24 cellular contexts compared by ENCODE assay signal in genomic region chr13:42707596-42707995, GRCh38.
DNase-seq lines count a peak whose midpoint lies in the region; ATAC-seq, FAIRE-seq and TF ChIP-seq lines count a peak whose summit lies in the region.
"Had no signal": no experiment of that assay in that cellular context is flagged by ENCODE, and none has a peak within 500 bp of the region (broad histone marks: within the 10 kb centered on the region; RNA-seq: fewer than 3 reads in every experiment).

No MANE protein-coding gene starts in this region.

- no peak for ATAC-seq in GM18909 (IDR thresholded peaks at IDR 0.05; ENCODE audit: poor library complexity, unreplicated experiment)
- no peak for ATAC-seq in activated T-cell treated with anti-CD3 and anti-CD28 coated beads, Interleukin-2, amount 50 U/mL, for 4 hours
- ATAC-seq: gastrocnemius medialis; stimulated activated naive CD8-positive, alpha-beta T cell treated with anti-CD3 and anti-CD28 coated beads, Interleukin-15, Interleukin-2, amounts not matched to agents 100 U/mL and 50 U/mL, for 24 hours had no signal

- H3K4me2 ChIP-seq in GM23248 (ENCODE audit: unreplicated experiment) (no peak overlapping the region), astrocyte (ENCODE audit: low read length) (no peak overlapping the region)

- no peaks in the 10 kb centered on the region for H3K27me3 Mint-ChIP-seq in astrocyte (ENCODE audit: low read depth, unreplicated experiment)
- peaks cover 9% of the 10 kb centered on the region for H3K27me3 Mint-ChIP-seq in activated T-cell treated with anti-CD3 and anti-CD28 coated beads, Interleukin-2, amount 50 U/mL, for 4 hours (ENCODE audit: low read depth)
- H3K27me3 Mint-ChIP-seq: dendritic cell treated with granulocyte-macrophage colony-stimulating factor and Interleukin-4, amounts not matched to agents 40 ng/mL and 50 ng/mL, for 4 days; progenitor cell of endocrine pancreas had no signal

- DNase-seq in GM23248 (peak; percentile 53), astrocyte (ENCODE audit: low read depth) (peak; percentile 75), fibroblast of villous mesenchyme (ENCODE audit: low read depth) (peak; percentile 39), renal cortical epithelial cell (ENCODE audit: low read depth) (peak; percentile 29), SIG-M5 treated with dmso at 0.1 percent for 504 hours (lab: John Stamatoyannopoulos, UW; ENCODE audit: unreplicated experiment) (no peak)
- no peak for DNase-seq in activated T-cell treated with anti-CD3 and anti-CD28 coated beads, Interleukin-2, amount 50 U/mL, for 4 hours
- DNase-seq: activated CD4-positive, alpha-beta T cell treated with anti-CD3 and anti-CD28 coated beads for 1 hour; COR-L47; gastrocnemius medialis; left cardiac atrium; NCI-H1417; NCI-H2107; NCI-H526; RPMI8226; stimulated activated naive CD8-positive, alpha-beta T cell treated with anti-CD3 and anti-CD28 coated beads, Interleukin-15, Interleukin-2, amounts not matched to agents 100 U/mL and 50 U/mL, for 24 hours; T1000 had no signal

- 89 to 90% methylated on average over 4 of the region's 4 CpGs for WGBS in GM23248 (ENCODE audit: low coverage in 1 of 2, low lambda C conversion rate in 2 of 2, missing lambda C conversion rate in 2 of 2), 2 experiments

- peaks cover 12% of the 10 kb centered on the region for H3K4me1 ChIP-seq in GM23248 (ENCODE audit: insufficient read depth)
- no peaks in the 10 kb centered on the region for H3K4me1 ChIP-seq in astrocyte (ENCODE audit: insufficient read depth, low read length)
- H3K4me1 ChIP-seq: gastrocnemius medialis, HAP-1, tibial nerve had no signal

- H3K27ac Mint-ChIP-seq in astrocyte (ENCODE audit: unreplicated experiment): peak overlapping the region; percentile 47
- H3K27ac Mint-ChIP-seq: activated naive CD8-positive, alpha-beta T cell; B cell; dendritic cell treated with granulocyte-macrophage colony-stimulating factor and Interleukin-4, amounts not matched to agents 40 ng/mL and 50 ng/mL, for 4 days; progenitor cell of endocrine pancreas had no signal

- in situ Hi-C loops in GM23248 (cut with MboI): no loop called here

- H3K36me3 ChIP-seq in GM23248 (ENCODE audit: low read depth) (no peaks in the 10 kb centered on the region), astrocyte (ENCODE audit: insufficient read depth, low read length) (no peaks in the 10 kb centered on the region)
- H3K36me3 ChIP-seq: gastrocnemius medialis, HAP-1, tibial nerve had no signal

- H3K79me2 ChIP-seq in GM23248 (ENCODE audit: insufficient read depth) (no peaks in the 10 kb centered on the region), astrocyte (ENCODE audit: insufficient read depth, low read length) (no peaks in the 10 kb centered on the region)

- peak; percentile 29 for FAIRE-seq in astrocyte (lab: Jason Lieb, UNC)

- H3K4me3 Mint-ChIP-seq in astrocyte (ENCODE audit: unreplicated experiment): no peak overlapping the region
- H3K4me3 Mint-ChIP-seq in activated T-cell treated with anti-CD3 and anti-CD28 coated beads, Interleukin-2, amount 50 U/mL, for 4 hours: no peak overlapping the region
- H3K4me3 Mint-ChIP-seq: activated naive CD8-positive, alpha-beta T cell; B cell; dendritic cell treated with granulocyte-macrophage colony-stimulating factor and Interleukin-4, amounts not matched to agents 40 ng/mL and 50 ng/mL, for 4 days had no signal

- H3K4me3 ChIP-seq in GM23248 (no peak overlapping the region), astrocyte (ENCODE audit: insufficient read depth, low read depth, low read length) (no peak overlapping the region), fibroblast of villous mesenchyme (ENCODE audit: low read depth, low read length) (no peak overlapping the region)
- H3K4me3 ChIP-seq: gastrocnemius medialis, HAP-1, skin epidermis, tibial nerve had no signal

- H3K9me3 Mint-ChIP-seq in astrocyte (ENCODE audit: unreplicated experiment): peaks cover 5% of the 10 kb centered on the region
- H3K9me3 Mint-ChIP-seq in activated T-cell treated with anti-CD3 and anti-CD28 coated beads, Interleukin-2, amount 50 U/mL, for 4 hours: no peaks in the 10 kb centered on the region
- H3K9me3 Mint-ChIP-seq: dendritic cell treated with granulocyte-macrophage colony-stimulating factor and Interleukin-4, amounts not matched to agents 40 ng/mL and 50 ng/mL, for 4 days had no signal

- H3K9ac ChIP-seq in GM23248: no peak overlapping the region
- no peak overlapping the region for H3K9ac ChIP-seq in astrocyte (ENCODE audit: low read length)

- H3K9me2 ChIP-seq in GM23248 (ENCODE audit: insufficient read depth): no peaks in the 10 kb centered on the region

- TF ChIP-seq CTCF in astrocyte (IDR thresholded peaks at IDR 0.05; ENCODE audit: insufficient read depth, low read depth, low read length): no peak
- TF ChIP-seq CTCF in fibroblast of villous mesenchyme (IDR thresholded peaks at IDR 0.05; ENCODE audit: insufficient read depth, low read depth, low read length): no peak

- H3K9me3 ChIP-seq in GM23248 (ENCODE audit: low read depth) (no peaks in the 10 kb centered on the region), astrocyte (ENCODE audit: insufficient read depth, low read depth, low read length) (no peaks in the 10 kb centered on the region)
- H3K9me3 ChIP-seq: gastrocnemius medialis, HAP-1, tibial nerve had no signal

- H3K27ac ChIP-seq in GM23248 (no peak overlapping the region), astrocyte (ENCODE audit: low read depth, low read length) (no peak overlapping the region)
- H3K27ac ChIP-seq: gastrocnemius medialis, tibial nerve had no signal

- no peaks in the 10 kb centered on the region for H3K36me3 Mint-ChIP-seq in astrocyte (ENCODE audit: low read depth, unreplicated experiment)
- H3K36me3 Mint-ChIP-seq in activated T-cell treated with anti-CD3 and anti-CD28 coated beads, Interleukin-2, amount 50 U/mL, for 4 hours (ENCODE audit: insufficient read depth): no peaks in the 10 kb centered on the region
- H3K36me3 Mint-ChIP-seq: activated naive CD8-positive, alpha-beta T cell had no signal

- H4K20me1 ChIP-seq in GM23248 (ENCODE audit: insufficient read depth) (no peaks in the 10 kb centered on the region), astrocyte (ENCODE audit: insufficient read depth, low read length) (no peaks in the 10 kb centered on the region)

- peaks cover 11% of the 10 kb centered on the region for H3K4me1 Mint-ChIP-seq in astrocyte (ENCODE audit: low read depth, unreplicated experiment)
- H3K4me1 Mint-ChIP-seq in activated T-cell treated with anti-CD3 and anti-CD28 coated beads, Interleukin-2, amount 50 U/mL, for 4 hours (ENCODE audit: low read depth): no peaks in the 10 kb centered on the region
- H3K4me1 Mint-ChIP-seq: B cell had no signal

- H2AFZ ChIP-seq in GM23248 (no peak overlapping the region), astrocyte (ENCODE audit: low read depth, low read length) (no peak overlapping the region)

- peaks cover 7% of the 10 kb centered on the region; the same call in 1 of the 2 replicates for H3F3A ChIP-seq in GM23248 (ENCODE audit: insufficient read depth)

- H3K27me3 ChIP-seq in GM23248 (replicated peaks; ENCODE audit: insufficient read depth): no peaks in the 10 kb centered on the region
- no peaks in the 10 kb centered on the region for H3K27me3 ChIP-seq in astrocyte (ENCODE audit: insufficient read depth, low read length)
- H3K27me3 ChIP-seq: gastrocnemius medialis, tibial nerve had no signal

Comparison
In these comparisons a context has a peak if more than half of its experiments do, and no peak if none do; other contexts are left out.
1. DNase-seq: peak in GM23248 (single experiment), astrocyte (single experiment), fibroblast of villous mesenchyme (single experiment) and renal cortical epithelial cell (single experiment); none in SIG-M5 treated with dmso at 0.1 percent for 504 hours (single experiment) and activated T-cell treated with anti-CD3 and anti-CD28 coated beads, Interleukin-2, amount 50 U/mL, for 4 hours (single experiment).